8 cellular contexts compared by ENCODE assay signal in genomic region chr10:122267849-122268737, GRCh38. TPM values are rescaled to one million over a fixed set of nuclear protein-coding genes. Genes with fewer than 3 reads are reported as not detected.
A peak's percentile ranks its signal among the peaks of the same experiment; 100 is the strongest.
DNase-seq lines count a peak whose midpoint lies in the region; ATAC-seq and TF ChIP-seq lines count a peak whose summit lies in the region.

No MANE protein-coding gene starts in this region.

- H3K36me3 Mint-ChIP-seq in activated T-cell treated with anti-CD3 and anti-CD28 coated beads, Interleukin-2, amount 50 U/mL, for 72 hours (ENCODE audit: insufficient read depth in 2 of 2) = peaks cover 4 to 8% of the 10 kb centered on the region in 2 donors

- H3K27me3 ChIP-seq in gastroesophageal sphincter = no peaks in the 10 kb centered on the region
- H3K27me3 ChIP-seq in trophoblast cell (ENCODE audit: insufficient read depth, low read length) = no peaks in the 10 kb centered on the region

- no peak overlapping the region for H3K4me3 Mint-ChIP-seq in activated T-cell treated with anti-CD3 and anti-CD28 coated beads, Interleukin-2, amount 50 U/mL, for 72 hours

- no peak overlapping the region for H3K4me3 ChIP-seq in gastroesophageal sphincter
- no peak overlapping the region for H3K4me3 ChIP-seq in trophoblast cell (ENCODE audit: low read depth, low read length)

- peaks cover 2 to 5% of the 10 kb centered on the region in 2 donors for H3K9me3 Mint-ChIP-seq in activated T-cell treated with anti-CD3 and anti-CD28 coated beads, Interleukin-2, amount 50 U/mL, for 72 hours

- no peak overlapping the region for H3K23ac ChIP-seq in trophoblast cell (ENCODE audit: low read length)

- TF ChIP-seq POLR2A in gastroesophageal sphincter (IDR thresholded peaks at IDR 0.05) = no peak

- no peaks in the 10 kb centered on the region for H3K79me2 ChIP-seq in trophoblast cell (ENCODE audit: control insufficient read depth, insufficient read depth, low read length, poor library complexity)

- peaks cover 0 to 2% (median 0%) of the 10 kb centered on the region in 3 donors for H3K4me1 ChIP-seq in gastroesophageal sphincter
- H3K4me1 ChIP-seq in trophoblast cell (ENCODE audit: control insufficient read depth in 1 of 2, insufficient read depth in 2 of 2, low read length in 2 of 2) = no peaks in the 10 kb centered on the region

- no peaks in the 10 kb centered on the region for H3K4me1 Mint-ChIP-seq in activated T-cell treated with anti-CD3 and anti-CD28 coated beads, Interleukin-2, amount 50 U/mL, for 72 hours (ENCODE audit: low read depth)

- H4K91ac ChIP-seq in trophoblast cell (ENCODE audit: low read depth, low read length) = no peak overlapping the region

- H3K36me3 ChIP-seq in gastroesophageal sphincter (peaks cover 0 to 58% of the 10 kb centered on the region in 2 donors), trophoblast cell (ENCODE audit: control insufficient read depth in 1 of 2, insufficient read depth in 2 of 2, low read length in 2 of 2) (no peaks in the 10 kb centered on the region)

- no peak overlapping the region for H3K4me2 ChIP-seq in trophoblast cell (ENCODE audit: low read length)

- H2BK120ac ChIP-seq in trophoblast cell (ENCODE audit: insufficient read depth, low read length, poor library complexity) = no peak overlapping the region

- peak overlapping the region; percentile 23 for H2AFZ ChIP-seq in trophoblast cell (ENCODE audit: insufficient read depth, low read length, poor library complexity)

- H4K8ac ChIP-seq in trophoblast cell (ENCODE audit: low read depth, low read length) = no peak overlapping the region

- no peak overlapping the region for H3K18ac ChIP-seq in trophoblast cell (ENCODE audit: low read length)

- H4K12ac ChIP-seq in trophoblast cell (ENCODE audit: low read depth, low read length) = no peak overlapping the region

- no peak overlapping the region for H2BK5ac ChIP-seq in trophoblast cell (ENCODE audit: low read depth, low read length, poor library complexity)

- no peak overlapping the region for H3K27ac ChIP-seq in gastroesophageal sphincter
- no peak overlapping the region for H3K27ac ChIP-seq in trophoblast cell (ENCODE audit: low read depth, low read length)

- peak; percentile 77 for ATAC-seq in HG02798 (IDR thresholded peaks at IDR 0.05; ENCODE audit: poor library complexity, unreplicated experiment)
- peak; percentile 67 to 70 for ATAC-seq in activated T-cell treated with anti-CD3 and anti-CD28 coated beads, Interleukin-2, amount 50 U/mL, for 72 hours (replicated peaks in 1 of 2)
- ATAC-seq in gastroesophageal sphincter = peak; percentile 73
- no peak for ATAC-seq in HG02610 (IDR thresholded peaks at IDR 0.05; ENCODE audit: unreplicated experiment)

- no peak overlapping the region for H3K27ac Mint-ChIP-seq in activated T-cell treated with anti-CD3 and anti-CD28 coated beads, Interleukin-2, amount 50 U/mL, for 72 hours

- H3K79me1 ChIP-seq in trophoblast cell (ENCODE audit: low read length) = no peaks in the 10 kb centered on the region

- no peak overlapping the region for H3K9ac ChIP-seq in trophoblast cell (ENCODE audit: low read length)

- H2BK12ac ChIP-seq in trophoblast cell (ENCODE audit: low read length) = no peak overlapping the region

- H3K9me3 ChIP-seq in gastroesophageal sphincter = peaks cover 0 to under 1% (median 0%) of the 10 kb centered on the region in 3 donors
- H3K9me3 ChIP-seq in trophoblast cell (ENCODE audit: insufficient read depth, low read depth, low read length) = no peaks in the 10 kb centered on the region

- DNase-seq in NK-92 treated with Interleukin-12 subunit alpha and Interleukin-12 subunit beta, amount 100 ng/mL, for 24 hours (lab: John Stamatoyannopoulos, UW) = peak; percentile 8
- DNase-seq in NK-92 (lab: John Stamatoyannopoulos, UW; ENCODE audit: unreplicated experiment) (no peak), NCI-H510A (lab: John Stamatoyannopoulos, UW) (peak; percentile 9), trophoblast cell (peak; percentile 22 to 71)
- peak; percentile 40 to 53 for DNase-seq in activated T-cell treated with anti-CD3 and anti-CD28 coated beads, Interleukin-2, amount 50 U/mL, for 72 hours

- TF ChIP-seq CTCF in gastroesophageal sphincter (IDR thresholded peaks at IDR 0.05) = peak; percentile 68 to 95 (median 80)

- no peak for TF ChIP-seq EP300 in gastroesophageal sphincter (IDR thresholded peaks at IDR 0.05)

- H3K4ac ChIP-seq in trophoblast cell (ENCODE audit: low read depth, low read length) = no peak overlapping the region

- H2AK5ac ChIP-seq in trophoblast cell (ENCODE audit: low read length) = no peak overlapping the region

- 17 to 100% methylated on average over 1 to 4 of the region's 14 CpGs for WGBS in gastroesophageal sphincter (ENCODE audit: low coverage in 1 of 2), 2 donors
- no CpG with 5 or more reads among the region's 14 CpGs for WGBS in trophoblast cell (ENCODE audit: extremely low coverage, insufficient coverage, insufficient read length)

- H3K27me3 Mint-ChIP-seq in activated T-cell treated with anti-CD3 and anti-CD28 coated beads, Interleukin-2, amount 50 U/mL, for 72 hours (ENCODE audit: low read depth) = peaks cover 31% of the 10 kb centered on the region

- no peak overlapping the region for H3K14ac ChIP-seq in trophoblast cell (ENCODE audit: low read length)

RNA-seq across cellular contexts. Expression of gene BTBD16, which starts 3.0 kb away (rescaled TPM):
- total RNA-seq in activated T-cell treated with anti-CD3 and anti-CD28 coated beads, Interleukin-2, amount 50 U/mL, for 72 hours = not detected
- not detected for total RNA-seq in gastroesophageal sphincter
- not detected in 2 replicates for polyA plus RNA-seq in trophoblast cell (2013)
